ENCODE assay signal across 18 cellular contexts in the genomic region with DNA sequence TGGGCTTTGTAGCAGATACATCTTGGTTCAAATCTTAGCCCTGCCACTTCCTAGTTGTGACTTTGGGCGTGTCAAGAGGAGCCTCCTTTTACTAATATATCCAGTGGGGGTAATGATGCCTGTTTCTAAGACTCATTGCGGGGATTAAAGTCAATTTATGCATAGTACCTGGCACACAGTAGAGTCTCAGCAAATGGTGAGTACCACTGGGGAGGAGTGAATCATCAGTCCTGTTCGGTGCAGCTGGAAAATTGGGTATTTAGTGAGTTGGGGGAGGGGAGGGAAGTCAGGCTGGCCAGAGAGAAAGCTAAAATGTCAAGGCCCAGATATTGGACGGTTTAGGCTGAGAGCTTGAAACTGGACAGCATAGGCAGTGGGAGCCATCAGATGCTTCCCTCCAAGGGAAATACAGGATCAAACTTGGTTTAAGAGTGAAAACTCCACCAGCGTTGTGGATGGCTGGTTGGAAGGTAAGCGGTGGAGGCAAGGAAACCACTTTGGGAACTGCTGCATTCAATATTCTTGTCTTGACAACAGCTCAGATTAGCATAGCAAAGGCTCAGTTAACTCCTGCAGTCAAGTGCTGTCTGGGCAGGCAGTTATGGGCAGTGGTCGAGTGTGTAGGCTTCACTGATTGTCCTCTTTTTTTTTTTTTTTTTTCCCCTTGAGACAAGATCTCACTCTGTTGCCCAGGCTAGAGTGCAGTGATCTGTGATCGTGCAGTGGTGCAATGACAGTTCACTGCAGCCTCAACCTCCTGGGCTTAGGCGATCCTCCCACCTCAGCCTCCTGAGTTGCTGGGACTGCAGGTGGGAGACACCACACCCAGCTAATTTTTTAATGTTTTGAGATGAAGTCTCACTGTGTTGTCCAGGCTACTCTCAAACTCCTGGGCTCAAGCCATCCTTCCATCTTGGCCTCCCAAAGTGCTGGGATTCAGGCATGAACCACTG.
DNase-seq lines count a peak whose midpoint lies in the region; ATAC-seq, FAIRE-seq and TF ChIP-seq lines count a peak whose summit lies in the region.
"Had no signal": no experiment of that assay in that cellular context is flagged by ENCODE, and none has a peak within 500 bp of the region (broad histone marks: within the 10 kb centered on the region; RNA-seq: fewer than 3 reads in every experiment).

No MANE protein-coding gene starts in this region.

- ATAC-seq in stimulated activated naive CD8-positive, alpha-beta T cell treated with anti-CD3 and anti-CD28 coated beads, Interleukin-15, Interleukin-2, amounts not matched to agents 100 U/mL and 50 U/mL, for 24 hours = peak; percentile 77
- no peak for ATAC-seq in stimulated activated naive CD8-positive, alpha-beta T cell treated with anti-CD3 and anti-CD28 coated beads, Interleukin-15, amount 100 ng/mL, for 72 hours
- no peak for ATAC-seq in RWPE2 (ENCODE audit: low read depth)
- no peak for ATAC-seq in HG02610 (IDR thresholded peaks at IDR 0.05; ENCODE audit: unreplicated experiment)
- ATAC-seq in HG03135 (IDR thresholded peaks at IDR 0.05; ENCODE audit: unreplicated experiment) = no peak
- ATAC-seq: stimulated activated effector memory CD8-positive, alpha-beta T cell treated with anti-CD3 and anti-CD28 coated beads, Interleukin-12 subunit alpha, Interleukin-12 subunit beta, amount 100 ng/mL, for 72 hours had no signal

- TF ChIP-seq CTCF in RWPE2 (IDR thresholded peaks at IDR 0.05; ENCODE audit: poor library complexity, severe bottlenecking) = no peak

- H3K9me3 ChIP-seq in RWPE2 (ENCODE audit: severe bottlenecking) = no peaks in the 10 kb centered on the region
- H3K9me3 ChIP-seq: transverse colon had no signal

- no peak overlapping the region for H3K4me3 Mint-ChIP-seq in stimulated activated naive CD8-positive, alpha-beta T cell treated with anti-CD3 and anti-CD28 coated beads, Interleukin-15, amount 100 ng/mL, for 72 hours
- H3K4me3 Mint-ChIP-seq: activated naive CD8-positive, alpha-beta T cell treated with anti-CD3 and anti-CD28 coated beads, Interleukin-2, amount 10 ng/mL, durations not matched to agents 7 days and 5 days; neural crest cell; stimulated activated effector memory CD8-positive, alpha-beta T cell treated with anti-CD3 and anti-CD28 coated beads, Interleukin-12 subunit alpha, Interleukin-12 subunit beta, amount 100 ng/mL, for 72 hours had no signal

- H3K27ac Mint-ChIP-seq in stimulated activated naive CD8-positive, alpha-beta T cell treated with anti-CD3 and anti-CD28 coated beads, Interleukin-15, amount 100 ng/mL, for 72 hours = no peak overlapping the region
- H3K27ac Mint-ChIP-seq: activated naive CD8-positive, alpha-beta T cell treated with anti-CD3 and anti-CD28 coated beads, Interleukin-2, amount 10 ng/mL, durations not matched to agents 7 days and 5 days; stimulated activated effector memory CD8-positive, alpha-beta T cell treated with anti-CD3 and anti-CD28 coated beads, Interleukin-12 subunit alpha, Interleukin-12 subunit beta, amount 100 ng/mL, for 72 hours had no signal

- H3K36me3 ChIP-seq in RWPE2 (ENCODE audit: low read depth) = no peaks in the 10 kb centered on the region
- H3K36me3 ChIP-seq: esophagus muscularis mucosa, transverse colon had no signal

- peaks cover 75% of the 10 kb centered on the region for H3K4me1 Mint-ChIP-seq in stimulated activated naive CD8-positive, alpha-beta T cell treated with anti-CD3 and anti-CD28 coated beads, Interleukin-15, amount 100 ng/mL, for 72 hours
- H3K4me1 Mint-ChIP-seq: neural crest cell had no signal

- H3K27me3 Mint-ChIP-seq in stimulated activated naive CD8-positive, alpha-beta T cell treated with anti-CD3 and anti-CD28 coated beads, Interleukin-15, amount 100 ng/mL, for 72 hours = no peaks in the 10 kb centered on the region
- H3K27me3 Mint-ChIP-seq: activated naive CD8-positive, alpha-beta T cell treated with anti-CD3 and anti-CD28 coated beads, Interleukin-2, amount 10 ng/mL, durations not matched to agents 7 days and 5 days had no signal

- H3K27me3 ChIP-seq in RWPE2 (ENCODE audit: insufficient read depth, poor library complexity, severe bottlenecking) = peaks cover 10% of the 10 kb centered on the region

- H3K27ac ChIP-seq in RWPE2 (ENCODE audit: poor library complexity, severe bottlenecking) (no peak overlapping the region), caudate nucleus (ENCODE audit: low read depth, low read length) (peak overlapping the region; percentile 54)
- H3K27ac ChIP-seq: esophagus muscularis mucosa, transverse colon had no signal

- peak; percentile 30 for FAIRE-seq in urothelium cell line (lab: Jason Lieb, UNC)
- FAIRE-seq: keratinocyte had no signal

- no peaks in the 10 kb centered on the region for H3K4me1 ChIP-seq in RWPE2 (ENCODE audit: insufficient read depth, poor library complexity, severe bottlenecking)
- H3K4me1 ChIP-seq: transverse colon had no signal

- peaks cover 4 to 15% of the 10 kb centered on the region in 2 donors for H3K9me3 Mint-ChIP-seq in stimulated activated naive CD8-positive, alpha-beta T cell treated with anti-CD3 and anti-CD28 coated beads, Interleukin-15, amount 100 ng/mL, for 72 hours
- H3K9me3 Mint-ChIP-seq: neural crest cell; stimulated activated effector memory CD8-positive, alpha-beta T cell treated with anti-CD3 and anti-CD28 coated beads, Interleukin-12 subunit alpha, Interleukin-12 subunit beta, amount 100 ng/mL, for 72 hours had no signal

- no peak for DNase-seq in stimulated activated naive CD8-positive, alpha-beta T cell treated with anti-CD3 and anti-CD28 coated beads, Interleukin-15, Interleukin-2, amounts not matched to agents 100 U/mL and 50 U/mL, for 24 hours
- no peak for DNase-seq in stimulated activated naive CD8-positive, alpha-beta T cell treated with anti-CD3 and anti-CD28 coated beads, Interleukin-15, amount 100 ng/mL, for 72 hours
- DNase-seq in RWPE2 (ENCODE audit: low spot score) (peak; percentile 41), caudate nucleus (lab: John Stamatoyannopoulos, UW) (no peak), urothelium cell line (ENCODE audit: low spot score) (no peak), NCI-H446 (lab: John Stamatoyannopoulos, UW) (no peak)
- DNase-seq: activated naive CD8-positive, alpha-beta T cell treated with anti-CD3 and anti-CD28 coated beads, Interleukin-2, amount 10 ng/mL, durations not matched to agents 7 days and 5 days; GF-D8; Kasumi-1; NCI-H2171; NCI-H748 treated with DMSO at 0.1 percent for 48 hours; transverse colon had no signal

- no peak overlapping the region for H3K4me3 ChIP-seq in RWPE2 (ENCODE audit: severe bottlenecking)
- H3K4me3 ChIP-seq: esophagus muscularis mucosa, transverse colon had no signal
